Comparison of ENCODE assay signal across 1 cellular context in genomic region chr2:24075915-24076848, GRCh38.
A peak's percentile ranks its signal among the peaks of the same experiment; 100 is the strongest.
TF ChIP-seq lines count a peak whose summit lies in the region.

Gene SF3B6 (minus strand): TSS chr2:24076326. CDS start chr2:24076229, 97 bp downstream.

TF ChIP-seq in GM23338, 12 proteins besides CTCF, POLR2A, EP300 and RAD21 (continued from another document):
- TF ChIP-seq, protein P1, sequence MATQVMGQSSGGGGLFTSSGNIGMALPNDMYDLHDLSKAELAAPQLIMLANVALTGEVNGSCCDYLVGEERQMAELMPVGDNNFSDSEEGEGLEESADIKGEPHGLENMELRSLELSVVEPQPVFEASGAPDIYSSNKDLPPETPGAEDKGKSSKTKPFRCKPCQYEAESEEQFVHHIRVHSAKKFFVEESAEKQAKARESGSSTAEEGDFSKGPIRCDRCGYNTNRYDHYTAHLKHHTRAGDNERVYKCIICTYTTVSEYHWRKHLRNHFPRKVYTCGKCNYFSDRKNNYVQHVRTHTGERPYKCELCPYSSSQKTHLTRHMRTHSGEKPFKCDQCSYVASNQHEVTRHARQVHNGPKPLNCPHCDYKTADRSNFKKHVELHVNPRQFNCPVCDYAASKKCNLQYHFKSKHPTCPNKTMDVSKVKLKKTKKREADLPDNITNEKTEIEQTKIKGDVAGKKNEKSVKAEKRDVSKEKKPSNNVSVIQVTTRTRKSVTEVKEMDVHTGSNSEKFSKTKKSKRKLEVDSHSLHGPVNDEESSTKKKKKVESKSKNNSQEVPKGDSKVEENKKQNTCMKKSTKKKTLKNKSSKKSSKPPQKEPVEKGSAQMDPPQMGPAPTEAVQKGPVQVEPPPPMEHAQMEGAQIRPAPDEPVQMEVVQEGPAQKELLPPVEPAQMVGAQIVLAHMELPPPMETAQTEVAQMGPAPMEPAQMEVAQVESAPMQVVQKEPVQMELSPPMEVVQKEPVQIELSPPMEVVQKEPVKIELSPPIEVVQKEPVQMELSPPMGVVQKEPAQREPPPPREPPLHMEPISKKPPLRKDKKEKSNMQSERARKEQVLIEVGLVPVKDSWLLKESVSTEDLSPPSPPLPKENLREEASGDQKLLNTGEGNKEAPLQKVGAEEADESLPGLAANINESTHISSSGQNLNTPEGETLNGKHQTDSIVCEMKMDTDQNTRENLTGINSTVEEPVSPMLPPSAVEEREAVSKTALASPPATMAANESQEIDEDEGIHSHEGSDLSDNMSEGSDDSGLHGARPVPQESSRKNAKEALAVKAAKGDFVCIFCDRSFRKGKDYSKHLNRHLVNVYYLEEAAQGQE (IDR thresholded peaks at IDR 0.05; ENCODE audit: unreplicated experiment): no peak
- TF ChIP-seq, protein P2, sequence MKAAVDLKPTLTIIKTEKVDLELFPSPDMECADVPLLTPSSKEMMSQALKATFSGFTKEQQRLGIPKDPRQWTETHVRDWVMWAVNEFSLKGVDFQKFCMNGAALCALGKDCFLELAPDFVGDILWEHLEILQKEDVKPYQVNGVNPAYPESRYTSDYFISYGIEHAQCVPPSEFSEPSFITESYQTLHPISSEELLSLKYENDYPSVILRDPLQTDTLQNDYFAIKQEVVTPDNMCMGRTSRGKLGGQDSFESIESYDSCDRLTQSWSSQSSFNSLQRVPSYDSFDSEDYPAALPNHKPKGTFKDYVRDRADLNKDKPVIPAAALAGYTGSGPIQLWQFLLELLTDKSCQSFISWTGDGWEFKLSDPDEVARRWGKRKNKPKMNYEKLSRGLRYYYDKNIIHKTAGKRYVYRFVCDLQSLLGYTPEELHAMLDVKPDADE (IDR thresholded peaks at IDR 0.05): peak; percentile 95
- TF ChIP-seq EZH2phosphoT487 (IDR thresholded peaks at IDR 0.05; ENCODE audit: unreplicated experiment): no peak
- peak; percentile 87 for TF ChIP-seq POLR2AphosphoS5 (IDR thresholded peaks at IDR 0.05; ENCODE audit: low read depth)
- no peak for TF ChIP-seq JUNB (IDR thresholded peaks at IDR 0.05; ENCODE audit: unreplicated experiment)
TF ChIP-seq in GM23338: peak in this region for 3.
